In the genomic region with DNA sequence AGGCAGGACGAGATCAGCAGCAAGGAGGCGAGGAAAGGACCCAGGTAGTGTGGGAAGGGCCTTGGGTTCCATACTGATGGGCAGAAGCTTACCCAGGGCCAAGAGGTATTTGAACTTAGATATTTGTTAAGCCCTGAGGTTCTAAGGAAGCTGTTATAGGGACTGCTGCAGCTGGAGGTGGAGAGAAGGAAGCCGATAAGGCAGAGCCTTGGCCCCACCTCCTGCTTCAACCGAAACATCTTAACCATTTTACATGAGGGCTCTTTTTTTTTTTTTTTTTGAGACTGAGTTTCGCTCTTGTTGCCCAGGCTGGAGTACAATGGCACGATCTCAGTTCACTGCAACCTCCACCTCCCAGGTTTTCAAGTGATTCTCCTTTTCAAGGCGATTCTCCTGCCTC, we compare ENCODE assay signal across 1 cellular context.
TF ChIP-seq lines count a peak whose summit lies in the region.

No MANE protein-coding gene starts in this region.

TF ChIP-seq in WTC11, 78 proteins besides CTCF, POLR2A, EP300 and RAD21:
- TF ChIP-seq, protein P1, sequence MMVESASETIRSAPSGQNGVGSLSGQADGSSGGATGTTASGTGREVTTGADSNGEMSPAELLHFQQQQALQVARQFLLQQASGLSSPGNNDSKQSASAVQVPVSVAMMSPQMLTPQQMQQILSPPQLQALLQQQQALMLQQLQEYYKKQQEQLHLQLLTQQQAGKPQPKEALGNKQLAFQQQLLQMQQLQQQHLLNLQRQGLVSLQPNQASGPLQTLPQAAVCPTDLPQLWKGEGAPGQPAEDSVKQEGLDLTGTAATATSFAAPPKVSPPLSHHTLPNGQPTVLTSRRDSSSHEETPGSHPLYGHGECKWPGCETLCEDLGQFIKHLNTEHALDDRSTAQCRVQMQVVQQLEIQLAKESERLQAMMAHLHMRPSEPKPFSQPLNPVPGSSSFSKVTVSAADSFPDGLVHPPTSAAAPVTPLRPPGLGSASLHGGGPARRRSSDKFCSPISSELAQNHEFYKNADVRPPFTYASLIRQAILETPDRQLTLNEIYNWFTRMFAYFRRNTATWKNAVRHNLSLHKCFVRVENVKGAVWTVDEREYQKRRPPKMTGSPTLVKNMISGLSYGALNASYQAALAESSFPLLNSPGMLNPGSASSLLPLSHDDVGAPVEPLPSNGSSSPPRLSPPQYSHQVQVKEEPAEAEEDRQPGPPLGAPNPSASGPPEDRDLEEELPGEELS (CRISPR knock-in tag; IDR thresholded peaks at IDR 0.05), result no peak
- TF ChIP-seq ETV6 (CRISPR knock-in tag; IDR thresholded peaks at IDR 0.05) (no peak), ZBTB21 (CRISPR knock-in tag; IDR thresholded peaks at IDR 0.05; ENCODE audit: borderline replicate concordance) (no peak), SP1 (CRISPR knock-in tag; conservative IDR thresholded peaks at IDR 0.05) (no peak), ZNF416 (CRISPR knock-in tag; IDR thresholded peaks at IDR 0.05) (no peak)
- TF ChIP-seq, protein P2, sequence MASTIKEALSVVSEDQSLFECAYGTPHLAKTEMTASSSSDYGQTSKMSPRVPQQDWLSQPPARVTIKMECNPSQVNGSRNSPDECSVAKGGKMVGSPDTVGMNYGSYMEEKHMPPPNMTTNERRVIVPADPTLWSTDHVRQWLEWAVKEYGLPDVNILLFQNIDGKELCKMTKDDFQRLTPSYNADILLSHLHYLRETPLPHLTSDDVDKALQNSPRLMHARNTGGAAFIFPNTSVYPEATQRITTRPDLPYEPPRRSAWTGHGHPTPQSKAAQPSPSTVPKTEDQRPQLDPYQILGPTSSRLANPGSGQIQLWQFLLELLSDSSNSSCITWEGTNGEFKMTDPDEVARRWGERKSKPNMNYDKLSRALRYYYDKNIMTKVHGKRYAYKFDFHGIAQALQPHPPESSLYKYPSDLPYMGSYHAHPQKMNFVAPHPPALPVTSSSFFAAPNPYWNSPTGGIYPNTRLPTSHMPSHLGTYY (CRISPR knock-in tag; IDR thresholded peaks at IDR 0.05), result no peak
